Comparison of ENCODE assay signal across 1 cellular context in genomic region chr6:1771324-1771723, GRCh38.
TF ChIP-seq lines count a peak whose summit lies in the region.

No MANE protein-coding gene starts in this region.

TF ChIP-seq in HEK293, 187 proteins besides CTCF, POLR2A, EP300 and RAD21 (continued from another document):
- TF ChIP-seq ZNF48 (tag by site-specific recombination; IDR thresholded peaks at IDR 0.05) = no peak
- TF ChIP-seq ZBTB44 (tag by site-specific recombination; IDR thresholded peaks at IDR 0.05) = 0 out of 2 replicates have a peak, but pooled peaks have one; percentile 63
- TF ChIP-seq ZNF211 (tag by site-specific recombination; IDR thresholded peaks at IDR 0.05; ENCODE audit: low read depth) = no peak
- TF ChIP-seq OSR2 (tag by site-specific recombination; IDR thresholded peaks at IDR 0.05) = peak; percentile 53; the same call in 1 of the 2 replicates
- peak; percentile 92 for TF ChIP-seq ZNF18 (tag by site-specific recombination; IDR thresholded peaks at IDR 0.05)
- no peak for TF ChIP-seq ZNF792 (tag by site-specific recombination; IDR thresholded peaks at IDR 0.05)
- TF ChIP-seq ZNF155 (tag by site-specific recombination; IDR thresholded peaks at IDR 0.05) = no peak
- TF ChIP-seq ZNF629 (tag by site-specific recombination; IDR thresholded peaks at IDR 0.05) = peak; percentile 61; the same call in 1 of the 2 replicates
- TF ChIP-seq ZNF175 (tag by site-specific recombination; IDR thresholded peaks at IDR 0.05) = no peak
- TF ChIP-seq ZNF785 (tag by site-specific recombination; IDR thresholded peaks at IDR 0.05) = no peak
